10 cellular contexts compared by ENCODE assay signal in genomic region chr11:116930586-116930985, GRCh38.
DNase-seq lines count a peak whose midpoint lies in the region; ATAC-seq lines count a peak whose summit lies in the region.
"Had no signal": no experiment of that assay in that cellular context is flagged by ENCODE, and none has a peak within 500 bp of the region (broad histone marks: within the 10 kb centered on the region; RNA-seq: fewer than 3 reads in every experiment).

No MANE protein-coding gene starts in this region.

- H3K4me3 Mint-ChIP-seq in activated CD4-positive, alpha-beta memory T cell treated with anti-CD3 and anti-CD28 coated beads for 36 hours: peak overlapping the region; percentile 71
- H3K4me3 Mint-ChIP-seq in immature natural killer cell: peak overlapping the region; percentile 80 to 92 (median 85)
- H3K4me3 Mint-ChIP-seq: neural crest cell had no signal

- H3K9me3 Mint-ChIP-seq in activated CD4-positive, alpha-beta memory T cell treated with anti-CD3 and anti-CD28 coated beads for 36 hours: peaks cover 9% of the 10 kb centered on the region
- H3K9me3 Mint-ChIP-seq in immature natural killer cell: no peaks in the 10 kb centered on the region

- no peaks in the 10 kb centered on the region for H3K27me3 Mint-ChIP-seq in activated CD4-positive, alpha-beta memory T cell treated with anti-CD3 and anti-CD28 coated beads for 36 hours
- H3K27me3 Mint-ChIP-seq in immature natural killer cell (ENCODE audit: low read depth in 3 of 3): peaks cover 0 to 7% (median 6%) of the 10 kb centered on the region in 3 donors

- H3K4me1 Mint-ChIP-seq in activated CD4-positive, alpha-beta memory T cell treated with anti-CD3 and anti-CD28 coated beads for 36 hours (ENCODE audit: low read depth): peaks cover 73% of the 10 kb centered on the region
- peaks cover 87% of the 10 kb centered on the region in 2 donors for H3K4me1 Mint-ChIP-seq in immature natural killer cell

- H3K36me3 Mint-ChIP-seq in activated CD4-positive, alpha-beta memory T cell treated with anti-CD3 and anti-CD28 coated beads for 36 hours: peaks cover 24% of the 10 kb centered on the region
- peaks cover 0 to 4% (median 3%) of the 10 kb centered on the region in 3 donors for H3K36me3 Mint-ChIP-seq in immature natural killer cell

- DNase-seq in SHP77 (lab: John Stamatoyannopoulos, UW) (peak; percentile 10 to 24), SHP77 treated with DMSO at 0.1 percent for 48 hours (lab: John Stamatoyannopoulos, UW) (no peak), immature natural killer cell (no peak), substantia nigra (lab: John Stamatoyannopoulos, UW) (no peak), NCI-H748 (lab: John Stamatoyannopoulos, UW; ENCODE audit: unreplicated experiment) (no peak), NCI-H446 (lab: John Stamatoyannopoulos, UW) (no peak)
- no peak for DNase-seq in activated CD4-positive, alpha-beta memory T cell treated with anti-CD3 and anti-CD28 coated beads for 36 hours

- no peak for ATAC-seq in HG03135 (IDR thresholded peaks at IDR 0.05; ENCODE audit: unreplicated experiment)

- CTCF ChIA-PET in activated CD4-positive, alpha-beta memory T cell treated with anti-CD3 and anti-CD28 coated beads for 36 hours (lab: Charles Lee): interaction anchor here (0.8 to 2.9 kb wide), 8 partner anchors 21 to 175 kb away, joined by 3 to 10 read pairs (median 4); no protein-coding TSS in a partner anchor

- POLR2A ChIA-PET in activated CD4-positive, alpha-beta memory T cell treated with anti-CD3 and anti-CD28 coated beads for 36 hours (lab: Charles Lee): interaction anchor here (1.2 to 2.1 kb wide), 6 partner anchors 56 to 167 kb away, joined by 3 to 8 read pairs (median 6); no protein-coding TSS in a partner anchor

- H3K27ac ChIP-seq in substantia nigra (ENCODE audit: low read depth, low read length, poor library complexity, severe bottlenecking): peak overlapping the region; percentile 47
- H3K27ac ChIP-seq: KMS-11 had no signal

- H3K27ac Mint-ChIP-seq in activated CD4-positive, alpha-beta memory T cell treated with anti-CD3 and anti-CD28 coated beads for 36 hours: peak overlapping the region; percentile 83
- H3K27ac Mint-ChIP-seq in immature natural killer cell: peak overlapping the region; percentile 92 to 100 (median 96)

- intact Hi-C loops in activated CD4-positive, alpha-beta memory T cell treated with anti-CD3 and anti-CD28 coated beads for 36 hours (cut with micrococcal nuclease): loop anchor here (2.0 to 5.0 kb wide), 3 partner anchors 158 to 302 kb away; partner anchors contain the start of genes BUD13, PCSK7 and RNF214

Comparison
In these comparisons a context has a peak if more than half of its experiments do, and no peak if none do; other contexts are left out.
1. DNase-seq: peak in SHP77 (2 of 2); none in SHP77 treated with DMSO at 0.1 percent for 48 hours (single experiment), activated CD4-positive, alpha-beta memory T cell treated with anti-CD3 and anti-CD28 coated beads for 36 hours (single experiment), immature natural killer cell (0 of 3), substantia nigra (0 of 49), NCI-H748 (single experiment) and NCI-H446 (0 of 2).